ENCODE assay signal across 8 cellular contexts in genomic region chr9:127899200-127899943, GRCh38. TPM values are rescaled to one million over a fixed set of nuclear protein-coding genes. Genes with fewer than 3 reads are reported as not detected.
A peak's percentile ranks its signal among the peaks of the same experiment; 100 is the strongest.
DNase-seq lines count a peak whose midpoint lies in the region; ATAC-seq and TF ChIP-seq lines count a peak whose summit lies in the region.

ST6GALNAC6 (minus strand) TSS chr9:127899603; CDS start chr9:127897981, 1,622 bp downstream.

- H3K4me2 ChIP-seq in Karpas-422 (ENCODE audit: low read depth, low read length, poor library complexity, severe bottlenecking) = peak within 1 kb of the TSS; percentile 97

- DNase-seq in DMS79 treated with DMSO at 0.1 percent for 48 hours (lab: John Stamatoyannopoulos, UW) (peak; percentile 46), Karpas-422 (peak; percentile 93), T-helper 9 cell (peak; percentile 64), body of pancreas (peak; percentile 62 to 79 (median 74)), hypothalamus (lab: John Stamatoyannopoulos, UW) (peak in 37 of 51 donors; percentile 26 to 84 (median 58)), renal cortical epithelial cell (ENCODE audit: low read depth) (no peak)

- ATAC-seq in GM21515 (IDR thresholded peaks at IDR 0.05; ENCODE audit: unreplicated experiment) (peak; percentile 50), body of pancreas (peak; percentile 81), HG03565 (IDR thresholded peaks at IDR 0.05; ENCODE audit: unreplicated experiment) (no peak)

- no peaks in the 10 kb centered on the region; the same call in 1 of the 2 replicates for H3K9me3 ChIP-seq in Karpas-422 (ENCODE audit: low read length)
- H3K9me3 ChIP-seq in body of pancreas = no peaks in the 10 kb centered on the region

- H3K27ac ChIP-seq in Karpas-422 (ENCODE audit: low read length) (peak within 1 kb of the TSS; percentile 77), body of pancreas (peak within 1 kb of the TSS; percentile 33 to 89 (median 78))

- no peak within 1 kb of the TSS for H2AFZ ChIP-seq in Karpas-422 (ENCODE audit: low read length)

- WGBS in body of pancreas, 2 donors = 2 to 20% methylated on average over 1 to 40 of the region's 80 CpGs

- peaks cover 56% of the 10 kb centered on the region for H3K4me1 ChIP-seq in Karpas-422 (ENCODE audit: low read length)
- H3K4me1 ChIP-seq in body of pancreas = peaks cover 48% of the 10 kb centered on the region

- peak in 1 of 7 experiments; percentile 2 for TF ChIP-seq CTCF in body of pancreas (IDR thresholded peaks at IDR 0.05)

- H3K27me3 ChIP-seq in Karpas-422 (ENCODE audit: low read length) (no peaks in the 10 kb centered on the region), body of pancreas (no peaks in the 10 kb centered on the region)

- peaks cover 28% of the 10 kb centered on the region for H3K36me3 ChIP-seq in Karpas-422 (ENCODE audit: insufficient read depth, low read length)
- peaks cover 1 to 9% of the 10 kb centered on the region in 2 donors for H3K36me3 ChIP-seq in body of pancreas (replicated peaks in 1 of 2; ENCODE audit: insufficient read depth in 1 of 2, low read depth in 2 of 2)

- H3K4me3 ChIP-seq in Karpas-422 (ENCODE audit: low read length) (peak within 1 kb of the TSS; percentile 81), body of pancreas (peak within 1 kb of the TSS; percentile 57 to 95)

- peaks cover 6% of the 10 kb centered on the region; the same call in 1 of the 2 replicates for H4K20me1 ChIP-seq in Karpas-422 (ENCODE audit: insufficient read depth, low read depth, low read length)

- peak within 1 kb of the TSS; percentile 86 for H3K9ac ChIP-seq in Karpas-422 (ENCODE audit: low read length)

- intact Hi-C loops in body of pancreas (cut with DNase I) = no loop called here

- TF ChIP-seq POLR2A in body of pancreas (IDR thresholded peaks at IDR 0.05) = peak in 2 of 3 donors; percentile 14 to 27

- no peaks in the 10 kb centered on the region for H3K9me2 ChIP-seq in Karpas-422 (replicated peaks; ENCODE audit: insufficient read depth, low read length)

- H3K79me2 ChIP-seq in Karpas-422 (ENCODE audit: low read length) = peaks cover 26% of the 10 kb centered on the region

RNA-seq across cellular contexts. Expression of gene ST6GALNAC6, which starts in this region (rescaled TPM):
- total RNA-seq in Karpas-422 (2014; rRNA removed; shearing (Covaris generic); ENCODE audit: low replicate concordance) = 21.7 and 55.7 TPM in 2 replicates
- total RNA-seq in body of pancreas (10 to 100 TPM; 46.1 to 66.7 TPM), renal cortical epithelial cell (23.1 and 30.5 TPM in 2 replicates)
